In genomic region chr19:7888145-7888825, GRCh38 we compare ENCODE assay signal across 1 cellular context.
TF ChIP-seq lines count a peak whose summit lies in the region.

TSS of gene LRRC8E (plus strand) at chr19:7888510. CDS start at chr19:7895604, 7,094 bp downstream.

TF ChIP-seq in K562, 482 proteins besides CTCF, POLR2A, EP300 and RAD21 (continued from another document and continues in another):
- TF ChIP-seq ELK1 (CRISPR knock-in tag; IDR thresholded peaks at IDR 0.05) (no peak), PYGO2 (tag; IDR thresholded peaks at IDR 0.05) (no peak), ZNF655 (CRISPR knock-in tag; IDR thresholded peaks at IDR 0.05) (no peak), KLF6 (CRISPR knock-in tag; IDR thresholded peaks at IDR 0.05; ENCODE audit: borderline replicate concordance) (no peak), HBP1 (CRISPR knock-in tag; IDR thresholded peaks at IDR 0.05) (no peak), ZNF408 (CRISPR knock-in tag; IDR thresholded peaks at IDR 0.05; ENCODE audit: low read depth) (no peak), ZNF766 (CRISPR knock-in tag; conservative IDR thresholded peaks at IDR 0.05) (no peak), CREBBP (IDR thresholded peaks at IDR 0.05; ENCODE audit: low read depth, low read length) (no peak), NFATC3 (IDR thresholded peaks at IDR 0.05) (no peak), GTF2F1 (IDR thresholded peaks at IDR 0.05; ENCODE audit: low read depth, low read length) (no peak), BRCA1 (IDR thresholded peaks at IDR 0.05) (no peak), BRCA1 (CRISPR knock-in tag; IDR thresholded peaks at IDR 0.05) (no peak), TRIM25 (IDR thresholded peaks at IDR 0.05; ENCODE audit: borderline replicate concordance) (no peak), GTF2B (IDR thresholded peaks at IDR 0.05; ENCODE audit: extremely low read depth, insufficient read length) (no peak), ARID4B (CRISPR knock-in tag; IDR thresholded peaks at IDR 0.05) (0 out of 2 replicates have a peak, but pooled peaks have one; percentile 49), E2F8 (IDR thresholded peaks at IDR 0.05; ENCODE audit: low read depth, partially characterized antibody) (no peak), ZNF354B (CRISPR knock-in tag; IDR thresholded peaks at IDR 0.05) (no peak), ZBTB11 (CRISPR knock-in tag; IDR thresholded peaks at IDR 0.05) (no peak), NUFIP1 (IDR thresholded peaks at IDR 0.05; ENCODE audit: partially characterized antibody) (no peak), DACH1 (IDR thresholded peaks at IDR 0.05; ENCODE audit: partially characterized antibody) (no peak), RAD51 (IDR thresholded peaks at IDR 0.05; ENCODE audit: borderline replicate concordance, low read depth) (no peak), SMC3 (conservative IDR thresholded peaks at IDR 0.05; ENCODE audit: insufficient read depth, low read depth, low read length) (no peak), ZNF165 (CRISPR knock-in tag; IDR thresholded peaks at IDR 0.05; ENCODE audit: borderline replicate concordance) (no peak), NFE2L1 (tag; IDR thresholded peaks at IDR 0.05; ENCODE audit: borderline replicate concordance, low read depth) (no peak), RBM39 (optimal IDR thresholded peaks at IDR 0.05; ENCODE audit: low read depth, low read length) (no peak), MBD2 (IDR thresholded peaks at IDR 0.05; ENCODE audit: borderline replicate concordance, low read depth) (no peak), CCAR2 (IDR thresholded peaks at IDR 0.05; ENCODE audit: low read depth, low read length) (no peak), ZNF398 (CRISPR knock-in tag; IDR thresholded peaks at IDR 0.05) (no peak), STAT5B (CRISPR knock-in tag; IDR thresholded peaks at IDR 0.05) (no peak), VEZF1 (CRISPR knock-in tag; IDR thresholded peaks at IDR 0.05) (peak; percentile 64; the same call in 1 of the 2 replicates), ZKSCAN1 (IDR thresholded peaks at IDR 0.05; ENCODE audit: low read depth, low read length) (no peak), ELK3 (CRISPR knock-in tag; IDR thresholded peaks at IDR 0.05) (no peak)
